Comparison of ENCODE assay signal across 15 cellular contexts in the genomic region with DNA sequence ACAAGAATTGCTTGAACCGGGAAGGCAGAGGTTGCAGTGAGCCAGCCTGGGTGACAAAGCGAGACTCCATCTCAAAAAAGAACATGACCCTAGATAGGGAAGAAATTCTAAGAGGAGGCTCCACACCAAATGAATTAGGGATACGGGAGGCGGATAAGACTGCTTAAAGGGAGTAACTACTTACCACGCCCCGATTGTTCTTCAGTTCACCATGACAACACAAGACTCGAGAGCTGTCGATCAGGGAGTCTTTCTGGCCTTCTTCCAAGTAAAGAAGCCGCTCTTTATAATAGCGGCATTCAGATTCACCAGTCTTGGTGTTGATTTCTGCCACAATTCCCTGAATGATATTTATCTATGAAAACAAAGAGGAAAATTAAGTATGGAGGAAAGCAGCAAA. TPM values are rescaled to one million over a fixed set of nuclear protein-coding genes. Genes with fewer than 3 reads are reported as not detected.
DNase-seq lines count a peak whose midpoint lies in the region; ATAC-seq and TF ChIP-seq lines count a peak whose summit lies in the region.
"Had no signal": no experiment of that assay in that cellular context is flagged by ENCODE, and none has a peak within 500 bp of the region (broad histone marks: within the 10 kb centered on the region; RNA-seq: fewer than 3 reads in every experiment).

No MANE protein-coding gene starts in this region.

- H4K20me1 ChIP-seq in neural progenitor cell (ENCODE audit: low read depth) = no peaks in the 10 kb centered on the region

- H3K27ac Mint-ChIP-seq in CD8-positive, alpha-beta memory T cell = peak overlapping the region in 5 of 8 donors; percentile 3 to 66 (median 19)
- peak overlapping the region; percentile 29 for H3K27ac Mint-ChIP-seq in activated naive CD8-positive, alpha-beta T cell treated with anti-CD3 and anti-CD28 coated beads for 36 hours
- no peak overlapping the region for H3K27ac Mint-ChIP-seq in neural progenitor cell
- H3K27ac Mint-ChIP-seq in endothelial cell (ENCODE audit: unreplicated experiment) = no peak overlapping the region
- H3K27ac Mint-ChIP-seq: HFFc6 had no signal

- peaks cover 17 to 74% (median 19%) of the 10 kb centered on the region in 3 donors for H3K36me3 Mint-ChIP-seq in CD8-positive, alpha-beta memory T cell
- H3K36me3 Mint-ChIP-seq in activated naive CD8-positive, alpha-beta T cell treated with anti-CD3 and anti-CD28 coated beads for 36 hours = peaks cover 63% of the 10 kb centered on the region
- H3K36me3 Mint-ChIP-seq in neural progenitor cell = peaks cover 2% of the 10 kb centered on the region
- no peaks in the 10 kb centered on the region for H3K36me3 Mint-ChIP-seq in endothelial cell (ENCODE audit: low read depth, unreplicated experiment)

- no peak overlapping the region for H3K4me3 ChIP-seq in CD8-positive, alpha-beta memory T cell (ENCODE audit: low read length)
- H3K4me3 ChIP-seq in HAP-1 (no peak overlapping the region), neural progenitor cell (no peak overlapping the region)
- H3K4me3 ChIP-seq: MG63 had no signal

- peaks cover 33% of the 10 kb centered on the region for H3K4me1 ChIP-seq in CD8-positive, alpha-beta memory T cell (ENCODE audit: insufficient read depth, low read length)
- H3K4me1 ChIP-seq in HAP-1 (no peaks in the 10 kb centered on the region), neural progenitor cell (no peaks in the 10 kb centered on the region)

- no peak overlapping the region for H3K4me2 ChIP-seq in neural progenitor cell

- no peak for ATAC-seq in HG02885 (IDR thresholded peaks at IDR 0.05; ENCODE audit: poor library complexity, unreplicated experiment)
- ATAC-seq in GM18873 (IDR thresholded peaks at IDR 0.05; ENCODE audit: low FRiP score, unreplicated experiment) = no peak

- H3K36me3 ChIP-seq in CD8-positive, alpha-beta memory T cell (ENCODE audit: insufficient read depth, low read length) = peaks cover 29% of the 10 kb centered on the region
- H3K36me3 ChIP-seq in HAP-1 (replicated peaks) (no peaks in the 10 kb centered on the region), neural progenitor cell (no peaks in the 10 kb centered on the region)
- H3K36me3 ChIP-seq: MG63 had no signal

- in situ Hi-C loops in HAP-1 (cut with MboI; ENCODE audit: low sequenced_read_pairs) = no loop called here

- no peaks in the 10 kb centered on the region for H3K9me3 Mint-ChIP-seq in CD8-positive, alpha-beta memory T cell
- no peaks in the 10 kb centered on the region for H3K9me3 Mint-ChIP-seq in activated naive CD8-positive, alpha-beta T cell treated with anti-CD3 and anti-CD28 coated beads for 36 hours
- H3K9me3 Mint-ChIP-seq in neural progenitor cell = no peaks in the 10 kb centered on the region
- no peaks in the 10 kb centered on the region for H3K9me3 Mint-ChIP-seq in endothelial cell (ENCODE audit: unreplicated experiment)
- H3K9me3 Mint-ChIP-seq: CD4-positive, alpha-beta memory T cell; HFFc6 had no signal

- H3K4me3 Mint-ChIP-seq in CD8-positive, alpha-beta memory T cell = peak overlapping the region in 1 of 7 donors; percentile 36
- no peak overlapping the region for H3K4me3 Mint-ChIP-seq in activated naive CD8-positive, alpha-beta T cell treated with anti-CD3 and anti-CD28 coated beads for 36 hours
- H3K4me3 Mint-ChIP-seq in neural progenitor cell = no peak overlapping the region
- H3K4me3 Mint-ChIP-seq in endothelial cell (ENCODE audit: unreplicated experiment) = no peak overlapping the region
- H3K4me3 Mint-ChIP-seq: CD4-positive, alpha-beta memory T cell; HFFc6 had no signal

- no peaks in the 10 kb centered on the region for H3K9me3 ChIP-seq in CD8-positive, alpha-beta memory T cell (ENCODE audit: low read length)
- no peaks in the 10 kb centered on the region for H3K9me3 ChIP-seq in HAP-1
- no peaks in the 10 kb centered on the region for H3K9me3 ChIP-seq in neural progenitor cell (ENCODE audit: low read depth)
- H3K9me3 ChIP-seq: MG63 had no signal

- no peak for DNase-seq in CD8-positive, alpha-beta memory T cell
- DNase-seq in HAP-1 (ENCODE audit: low spot score in 2 of 2) (peak; percentile 59 to 71), neural progenitor cell (ENCODE audit: low spot score) (peak; percentile 23), endothelial cell (ENCODE audit: low spot score) (no peak)
- no peak for DNase-seq in activated naive CD8-positive, alpha-beta T cell treated with anti-CD3 and anti-CD28 coated beads for 36 hours
- DNase-seq: CD4-positive, alpha-beta memory T cell; GDM1; HFFc6; MG63; NCI-H1105; NCI-H2171 treated with DMSO at 0.1 percent for 48 hours; NCI-H510A; SW 1271 had no signal

- no peaks in the 10 kb centered on the region for H3K79me2 ChIP-seq in neural progenitor cell (ENCODE audit: low read depth)

- no peaks in the 10 kb centered on the region for H3F3A ChIP-seq in neural progenitor cell (ENCODE audit: low read depth)

- peaks cover 0 to 2% of the 10 kb centered on the region in 2 donors for H3K27me3 Mint-ChIP-seq in CD8-positive, alpha-beta memory T cell
- no peaks in the 10 kb centered on the region for H3K27me3 Mint-ChIP-seq in activated naive CD8-positive, alpha-beta T cell treated with anti-CD3 and anti-CD28 coated beads for 36 hours
- H3K27me3 Mint-ChIP-seq in neural progenitor cell (ENCODE audit: insufficient read depth, low read depth) = peaks cover 3% of the 10 kb centered on the region
- no peaks in the 10 kb centered on the region for H3K27me3 Mint-ChIP-seq in endothelial cell (ENCODE audit: unreplicated experiment)
- H3K27me3 Mint-ChIP-seq: CD4-positive, alpha-beta memory T cell had no signal

- H2AFZ ChIP-seq in neural progenitor cell (replicated peaks) = no peak overlapping the region

- TF ChIP-seq CTCF in neural progenitor cell (IDR thresholded peaks at IDR 0.05) (no peak), endothelial cell (IDR thresholded peaks at IDR 0.05; ENCODE audit: unreplicated experiment) (no peak)

- POLR2A ChIA-PET in CD8-positive, alpha-beta memory T cell (lab: Charles Lee) = no interaction called here

- no peak overlapping the region for H3K27ac ChIP-seq in CD8-positive, alpha-beta memory T cell (ENCODE audit: low read depth, low read length)
- H3K27ac ChIP-seq in neural progenitor cell = no peak overlapping the region

- H3K27me3 ChIP-seq in CD8-positive, alpha-beta memory T cell (ENCODE audit: insufficient read depth, low read length, poor library complexity, severe bottlenecking) = no peaks in the 10 kb centered on the region
- H3K27me3 ChIP-seq in HAP-1 (ENCODE audit: low read depth) (no peaks in the 10 kb centered on the region), neural progenitor cell (no peaks in the 10 kb centered on the region)
- H3K27me3 ChIP-seq: MG63 had no signal

- CTCF ChIA-PET in CD8-positive, alpha-beta memory T cell (lab: Charles Lee) = interaction anchor here (1.3 to 1.9 kb wide), 4 partner anchors 11 to 251 kb away, joined by 3 to 14 read pairs (median 5); no protein-coding TSS in a partner anchor

- H3K9ac ChIP-seq in neural progenitor cell = no peak overlapping the region

- H3K4me1 Mint-ChIP-seq in CD8-positive, alpha-beta memory T cell = peaks cover 34 to 73% (median 44%) of the 10 kb centered on the region in 3 donors
- H3K4me1 Mint-ChIP-seq in activated naive CD8-positive, alpha-beta T cell treated with anti-CD3 and anti-CD28 coated beads for 36 hours = peaks cover 54% of the 10 kb centered on the region
- H3K4me1 Mint-ChIP-seq in neural progenitor cell (peaks cover 3% of the 10 kb centered on the region), endothelial cell (ENCODE audit: unreplicated experiment) (no peaks in the 10 kb centered on the region)

RNA-seq across cellular contexts. Expression of gene TASOR, which starts 53.9 kb away (rescaled TPM):
- 10 to 100 TPM; 60.7 to 62.7 TPM for total RNA-seq in CD8-positive, alpha-beta memory T cell
- polyA plus RNA-seq in CD8-positive, alpha-beta memory T cell = 34.7 TPM
- 10 to 100 TPM; 50.5 TPM for total RNA-seq in activated naive CD8-positive, alpha-beta T cell treated with anti-CD3 and anti-CD28 coated beads for 36 hours
- total RNA-seq in neural progenitor cell (ENCODE audit: low replicate concordance) = 76.6 and 141 TPM in 2 replicates
- 42.7 TPM for total RNA-seq in endothelial cell (ENCODE audit: unreplicated experiment)

Comparison
In these comparisons a context has a peak if more than half of its experiments do, and no peak if none do; other contexts are left out.
1. DNase-seq: peak in HAP-1 (2 of 2) and neural progenitor cell (single experiment); none in CD8-positive, alpha-beta memory T cell (0 of 5), activated naive CD8-positive, alpha-beta T cell treated with anti-CD3 and anti-CD28 coated beads for 36 hours (single experiment) and endothelial cell (single experiment).
2. H3K27ac Mint-ChIP-seq: peak in CD8-positive, alpha-beta memory T cell (5 of 8) and activated naive CD8-positive, alpha-beta T cell treated with anti-CD3 and anti-CD28 coated beads for 36 hours (single experiment); none in neural progenitor cell (single experiment) and endothelial cell (single experiment).